13 cellular contexts compared by ENCODE assay signal in genomic region chr6:153058909-153059308, GRCh38. TPM values are rescaled to one million over a fixed set of nuclear protein-coding genes. Genes with fewer than 3 reads are reported as not detected.
DNase-seq lines count a peak whose midpoint lies in the region; ATAC-seq and TF ChIP-seq lines count a peak whose summit lies in the region.
"Had no signal": no experiment of that assay in that cellular context is flagged by ENCODE, and none has a peak within 500 bp of the region (broad histone marks: within the 10 kb centered on the region; RNA-seq: fewer than 3 reads in every experiment).

No MANE protein-coding gene starts in this region.

- no peaks in the 10 kb centered on the region for H3F3A ChIP-seq in PC-9 (ENCODE audit: insufficient read depth, low read depth)

- no peaks in the 10 kb centered on the region for H4K20me1 ChIP-seq in PC-9 (ENCODE audit: insufficient read depth)

- no peaks in the 10 kb centered on the region for H3K9me3 ChIP-seq in PC-9 (ENCODE audit: insufficient read depth, low read depth)
- H3K9me3 ChIP-seq: SK-N-SH had no signal

- peak overlapping the region; percentile 20; the same call in 1 of the 2 replicates for H3K27ac ChIP-seq in PC-9
- H3K27ac ChIP-seq: 22Rv1 had no signal

- H2AFZ ChIP-seq in PC-9 = no peak overlapping the region

- no TSS peak for BruUV-seq in PC-9 (replicated peaks; lab: Mats Ljungman, UMichigan)

- no peaks in the 10 kb centered on the region for H3K36me3 ChIP-seq in PC-9 (ENCODE audit: low read depth)

- peaks cover 22% of the 10 kb centered on the region; the same call in 1 of the 2 replicates for H3K4me1 ChIP-seq in PC-9 (replicated peaks; ENCODE audit: insufficient read depth)

- H3K4me3 ChIP-seq in PC-9 = no peak overlapping the region
- no peak overlapping the region for H3K4me3 ChIP-seq in choroid plexus epithelial cell (ENCODE audit: low read depth, low read length)
- no peak overlapping the region for H3K4me3 ChIP-seq in retinal pigment epithelial cell (ENCODE audit: low read length)

- no peak for ATAC-seq in HG02642 (IDR thresholded peaks at IDR 0.05; ENCODE audit: poor library complexity, unreplicated experiment)
- no peak for ATAC-seq in HG03025 (IDR thresholded peaks at IDR 0.05; ENCODE audit: low FRiP score, unreplicated experiment)
- ATAC-seq: HCT116 had no signal

- H3K27me3 ChIP-seq in PC-9 (ENCODE audit: insufficient read depth, low read depth) = no peaks in the 10 kb centered on the region

- intact Hi-C loops in PC-9 (cut with micrococcal nuclease; ENCODE audit: unreplicated experiment) = no loop called here

- TF ChIP-seq CTCF in PC-9 (conservative IDR thresholded peaks at IDR 0.05) (no peak), choroid plexus epithelial cell (conservative IDR thresholded peaks at IDR 0.05; ENCODE audit: low read depth, low read length) (no peak), retinal pigment epithelial cell (conservative IDR thresholded peaks at IDR 0.05; ENCODE audit: low read depth, low read length) (no peak)

- DNase-seq in NCI-H2107 treated with DMSO at 0.1 percent for 48 hours (lab: John Stamatoyannopoulos, UW; ENCODE audit: unreplicated experiment) = peak; percentile 2
- DNase-seq in NCI-H2107 (lab: John Stamatoyannopoulos, UW) = no peak
- DNase-seq in PC-9 = no peak
- peak; percentile 17 for DNase-seq in choroid plexus epithelial cell (ENCODE audit: low read depth)
- peak; percentile 7 for DNase-seq in retinal pigment epithelial cell (ENCODE audit: low read depth)
- no peak for DNase-seq in DMS114 treated with DMSO at 0.1 percent for 48 hours (lab: John Stamatoyannopoulos, UW; ENCODE audit: unreplicated experiment)
- DNase-seq: NCI-H2081 treated with DMSO at 0.1 percent for 48 hours, Right ventricle myocardium superior, SK-N-SH had no signal

- 0 out of 2 replicates have a peak overlapping the region, but pooled peaks have one; percentile 20 for H3K4me2 ChIP-seq in PC-9
- H3K4me2 ChIP-seq: SK-N-SH had no signal

- no peaks in the 10 kb centered on the region for H3K9me2 ChIP-seq in PC-9 (ENCODE audit: insufficient read depth)
- H3K9me2 ChIP-seq: SK-N-SH had no signal

- POLR2A ChIA-PET in PC-9 (lab: Charles Lee; ENCODE audit: unreplicated experiment) = no interaction called here

- H3K79me2 ChIP-seq in PC-9 (ENCODE audit: low read depth) = no peaks in the 10 kb centered on the region

- CTCF ChIA-PET in PC-9 (lab: Charles Lee) = no interaction called here

RNA-seq across cellular contexts. Expression of gene MTRF1L, which starts 56.4 kb away (rescaled TPM):
- total RNA-seq in PC-9 (2021) = 5.7 and 8.0 TPM in 2 replicates

Comparison
In these comparisons a context has a peak if more than half of its experiments do, and no peak if none do; other contexts are left out.
1. DNase-seq: peak in NCI-H2107 treated with DMSO at 0.1 percent for 48 hours (single experiment), choroid plexus epithelial cell (single experiment) and retinal pigment epithelial cell (single experiment); none in NCI-H2107 (single experiment), PC-9 (0 of 2) and DMS114 treated with DMSO at 0.1 percent for 48 hours (single experiment).